8 cellular contexts compared by ENCODE assay signal in the genomic region with DNA sequence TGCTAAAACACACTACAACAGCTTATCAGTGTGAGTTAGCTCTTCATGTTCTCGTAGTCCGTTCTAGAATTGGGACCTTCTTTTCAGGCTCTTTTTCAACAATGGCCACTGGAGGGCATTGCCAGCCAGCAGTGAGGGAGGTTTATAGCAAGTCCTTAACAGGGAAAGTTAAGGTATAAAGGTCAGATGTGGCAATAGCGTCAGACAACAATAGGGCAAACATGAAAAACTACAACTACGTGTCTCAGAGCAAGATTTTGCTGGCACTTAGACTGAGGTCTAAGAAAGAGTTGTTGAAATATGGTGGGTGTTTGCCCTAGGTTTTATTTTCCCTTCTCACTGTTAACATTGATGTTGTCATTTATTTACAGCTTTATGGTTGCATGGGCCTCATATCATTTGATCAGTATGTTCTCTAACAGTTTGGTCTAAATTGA.
DNase-seq lines count a peak whose midpoint lies in the region; ATAC-seq, FAIRE-seq and TF ChIP-seq lines count a peak whose summit lies in the region.

No MANE protein-coding gene starts in this region.

- ATAC-seq in GM19467 (IDR thresholded peaks at IDR 0.05; ENCODE audit: unreplicated experiment) (peak; percentile 53), GM12878 (peak; percentile 73), left colon (peak; percentile 100), GM19328 (IDR thresholded peaks at IDR 0.05; ENCODE audit: unreplicated experiment) (no peak), GM18870 (IDR thresholded peaks at IDR 0.05; ENCODE audit: unreplicated experiment) (no peak)

- BruUV-seq in GM12878 (replicated peaks; lab: Mats Ljungman, UMichigan), result no TSS peak

- in situ Hi-C loops in GM12878 (cut with MboI), result no loop called here

- H3K4me1 ChIP-seq in GM12878 (ENCODE audit: control insufficient read depth, insufficient read depth, low read length), result no peaks in the 10 kb centered on the region

- TF ChIP-seq CTCF in C4-2B (conservative IDR thresholded peaks at IDR 0.05), result peak; percentile 98
- peak; percentile 45 to 47 (median 47) for TF ChIP-seq CTCF in GM12878 (IDR thresholded peaks at IDR 0.05 in 2 of 3, conservative IDR thresholded peaks at IDR 0.05 in 1 of 3; ENCODE audit: control insufficient read depth in 2 of 3, extremely low read depth in 1 of 3, insufficient read depth in 1 of 3, low read depth in 3 of 3, low read length in 3 of 3)

- DNase-seq in NCI-H345 (lab: John Stamatoyannopoulos, UW) (peak; percentile 37), GM12878 (ENCODE audit: low read depth, low spot score) (no peak), left colon (peak; percentile 27 to 28), NCI-H2029 treated with DMSO at 0.1 percent for 48 hours (lab: John Stamatoyannopoulos, UW) (no peak)

- H3K27me3 ChIP-seq in GM12878 (replicated peaks in 1 of 2; ENCODE audit: control insufficient read depth in 2 of 2, insufficient read depth in 2 of 2, low read length in 1 of 2), result no peaks in the 10 kb centered on the region

- WGBS in GM12878 (ENCODE audit: insufficient coverage, insufficient replicate concordance, low lambda C conversion rate, missing lambda C conversion rate), result 1% methylated on average over 4 of the region's 4 CpGs

- no peak overlapping the region for H2AFZ ChIP-seq in GM12878 (ENCODE audit: control insufficient read depth, low read depth, low read length)

- POLR2A ChIA-PET in GM12878 (lab: Charles Lee), result no interaction called here

- no peaks in the 10 kb centered on the region for H4K20me1 ChIP-seq in GM12878 (ENCODE audit: control insufficient read depth, insufficient read depth)

- H3K36me3 ChIP-seq in GM12878 (ENCODE audit: control insufficient read depth in 2 of 2, insufficient read depth in 2 of 2, low read length in 1 of 2), result no peaks in the 10 kb centered on the region

- RAD21 ChIA-PET in GM12878 (lab: Charles Lee; ENCODE audit: unreplicated experiment), result interaction anchor here (0.9 to 2.7 kb wide), 3 partner anchors 48 to 740 kb away, joined by 3 to 13 read pairs (median 5); no protein-coding TSS in a partner anchor

- no peak for TF ChIP-seq EP300 in GM12878 (IDR thresholded peaks at IDR 0.05; ENCODE audit: borderline replicate concordance in 1 of 2, control insufficient read depth in 1 of 2, low read depth in 2 of 2, low read length in 2 of 2)

- CTCF ChIA-PET in GM12878 (lab: Yijun Ruan, JAX), result interaction anchor here (0.7 to 6.8 kb wide), 9 partner anchors 9 to 1726 kb away, joined by 3 to 66 read pairs (median 4); no protein-coding TSS in a partner anchor

- no peak overlapping the region for H3K4me3 ChIP-seq in GM12878

- H3K79me2 ChIP-seq in GM12878 (ENCODE audit: control insufficient read depth, insufficient read depth, low read length), result no peaks in the 10 kb centered on the region

- H3K27ac ChIP-seq in C4-2B (no peak overlapping the region), GM12878 (ENCODE audit: control insufficient read depth, insufficient read depth) (no peak overlapping the region)

- no peak for FAIRE-seq in GM12878 (lab: Jason Lieb, UNC)

- peak; percentile 49 for TF ChIP-seq RAD21 in GM12878 (IDR thresholded peaks at IDR 0.05; ENCODE audit: insufficient read depth, low read depth, low read length)

- no peak for TF ChIP-seq POLR2A in GM12878 (IDR thresholded peaks at IDR 0.05; ENCODE audit: low read depth, low read length)

- H3K4me2 ChIP-seq in GM12878 (ENCODE audit: control insufficient read depth, insufficient read depth), result no peak overlapping the region

- H3K9ac ChIP-seq in GM12878 (ENCODE audit: control insufficient read depth, insufficient read depth, low read length), result no peak overlapping the region

- H3K9me3 ChIP-seq in GM12878 (replicated peaks; ENCODE audit: control insufficient read depth, insufficient read depth, low read length), result no peaks in the 10 kb centered on the region

- intact Hi-C loops in GM12878 (cut with micrococcal nuclease; ENCODE audit: unreplicated experiment) (loop anchor here (5.0 kb wide), 1 partner anchor 351 kb away; no protein-coding TSS in a partner anchor), left colon (cut with DNase I, micrococcal nuclease) (loop anchor here in 1 of 2 donors (5.0 kb wide), 1 partner anchor 351 kb away; no protein-coding TSS in a partner anchor)

- SMC1A ChIA-PET in GM12878 (lab: Charles Lee; ENCODE audit: uncharacterized antibody, unreplicated experiment), result interaction anchor here (0.6 to 1.2 kb wide), 4 partner anchors 186 to 740 kb away, joined by 3 to 4 read pairs (median 3); no protein-coding TSS in a partner anchor

TF ChIP-seq in GM12878, 131 proteins besides CTCF, POLR2A, EP300 and RAD21:
- TF ChIP-seq CBX5 (IDR thresholded peaks at IDR 0.05; ENCODE audit: low read depth), result no peak
- TF ChIP-seq, protein P1, sequence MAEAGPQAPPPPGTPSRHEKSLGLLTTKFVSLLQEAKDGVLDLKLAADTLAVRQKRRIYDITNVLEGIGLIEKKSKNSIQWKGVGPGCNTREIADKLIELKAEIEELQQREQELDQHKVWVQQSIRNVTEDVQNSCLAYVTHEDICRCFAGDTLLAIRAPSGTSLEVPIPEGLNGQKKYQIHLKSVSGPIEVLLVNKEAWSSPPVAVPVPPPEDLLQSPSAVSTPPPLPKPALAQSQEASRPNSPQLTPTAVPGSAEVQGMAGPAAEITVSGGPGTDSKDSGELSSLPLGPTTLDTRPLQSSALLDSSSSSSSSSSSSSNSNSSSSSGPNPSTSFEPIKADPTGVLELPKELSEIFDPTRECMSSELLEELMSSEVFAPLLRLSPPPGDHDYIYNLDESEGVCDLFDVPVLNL (IDR thresholded peaks at IDR 0.05; ENCODE audit: low read depth, low read length), result no peak
- no peak for TF ChIP-seq JUNB (IDR thresholded peaks at IDR 0.05)
- no peak for TF ChIP-seq NBN (IDR thresholded peaks at IDR 0.05)
- TF ChIP-seq, protein P2, sequence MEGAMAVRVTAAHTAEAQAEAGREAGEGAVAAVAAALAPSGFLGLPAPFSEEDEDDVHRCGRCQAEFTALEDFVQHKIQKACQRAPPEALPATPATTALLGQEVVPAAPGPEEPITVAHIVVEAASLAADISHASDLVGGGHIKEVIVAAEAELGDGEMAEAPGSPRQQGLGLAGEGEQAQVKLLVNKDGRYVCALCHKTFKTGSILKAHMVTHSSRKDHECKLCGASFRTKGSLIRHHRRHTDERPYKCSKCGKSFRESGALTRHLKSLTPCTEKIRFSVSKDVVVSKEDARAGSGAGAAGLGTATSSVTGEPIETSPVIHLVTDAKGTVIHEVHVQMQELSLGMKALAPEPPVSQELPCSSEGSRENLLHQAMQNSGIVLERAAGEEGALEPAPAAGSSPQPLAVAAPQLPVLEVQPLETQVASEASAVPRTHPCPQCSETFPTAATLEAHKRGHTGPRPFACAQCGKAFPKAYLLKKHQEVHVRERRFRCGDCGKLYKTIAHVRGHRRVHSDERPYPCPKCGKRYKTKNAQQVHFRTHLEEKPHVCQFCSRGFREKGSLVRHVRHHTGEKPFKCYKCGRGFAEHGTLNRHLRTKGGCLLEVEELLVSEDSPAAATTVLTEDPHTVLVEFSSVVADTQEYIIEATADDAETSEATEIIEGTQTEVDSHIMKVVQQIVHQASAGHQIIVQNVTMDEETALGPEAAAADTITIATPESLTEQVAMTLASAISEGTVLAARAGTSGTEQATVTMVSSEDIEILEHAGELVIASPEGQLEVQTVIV (IDR thresholded peaks at IDR 0.05; ENCODE audit: borderline replicate concordance, partially characterized antibody), result no peak
- TF ChIP-seq CHD4 (IDR thresholded peaks at IDR 0.05), result no peak
- no peak for TF ChIP-seq SMARCA5 (IDR thresholded peaks at IDR 0.05)
- TF ChIP-seq ATF7 (IDR thresholded peaks at IDR 0.05; ENCODE audit: low read depth), result no peak
- no peak for TF ChIP-seq ZNF24 (IDR thresholded peaks at IDR 0.05)
- no peak for TF ChIP-seq TAF1 (IDR thresholded peaks at IDR 0.05; ENCODE audit: borderline replicate concordance, low read depth, low read length)
- TF ChIP-seq, protein P3, sequence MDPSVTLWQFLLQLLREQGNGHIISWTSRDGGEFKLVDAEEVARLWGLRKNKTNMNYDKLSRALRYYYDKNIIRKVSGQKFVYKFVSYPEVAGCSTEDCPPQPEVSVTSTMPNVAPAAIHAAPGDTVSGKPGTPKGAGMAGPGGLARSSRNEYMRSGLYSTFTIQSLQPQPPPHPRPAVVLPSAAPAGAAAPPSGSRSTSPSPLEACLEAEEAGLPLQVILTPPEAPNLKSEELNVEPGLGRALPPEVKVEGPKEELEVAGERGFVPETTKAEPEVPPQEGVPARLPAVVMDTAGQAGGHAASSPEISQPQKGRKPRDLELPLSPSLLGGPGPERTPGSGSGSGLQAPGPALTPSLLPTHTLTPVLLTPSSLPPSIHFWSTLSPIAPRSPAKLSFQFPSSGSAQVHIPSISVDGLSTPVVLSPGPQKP (IDR thresholded peaks at IDR 0.05; ENCODE audit: low read depth, low read length), result no peak
- TF ChIP-seq, protein P4, sequence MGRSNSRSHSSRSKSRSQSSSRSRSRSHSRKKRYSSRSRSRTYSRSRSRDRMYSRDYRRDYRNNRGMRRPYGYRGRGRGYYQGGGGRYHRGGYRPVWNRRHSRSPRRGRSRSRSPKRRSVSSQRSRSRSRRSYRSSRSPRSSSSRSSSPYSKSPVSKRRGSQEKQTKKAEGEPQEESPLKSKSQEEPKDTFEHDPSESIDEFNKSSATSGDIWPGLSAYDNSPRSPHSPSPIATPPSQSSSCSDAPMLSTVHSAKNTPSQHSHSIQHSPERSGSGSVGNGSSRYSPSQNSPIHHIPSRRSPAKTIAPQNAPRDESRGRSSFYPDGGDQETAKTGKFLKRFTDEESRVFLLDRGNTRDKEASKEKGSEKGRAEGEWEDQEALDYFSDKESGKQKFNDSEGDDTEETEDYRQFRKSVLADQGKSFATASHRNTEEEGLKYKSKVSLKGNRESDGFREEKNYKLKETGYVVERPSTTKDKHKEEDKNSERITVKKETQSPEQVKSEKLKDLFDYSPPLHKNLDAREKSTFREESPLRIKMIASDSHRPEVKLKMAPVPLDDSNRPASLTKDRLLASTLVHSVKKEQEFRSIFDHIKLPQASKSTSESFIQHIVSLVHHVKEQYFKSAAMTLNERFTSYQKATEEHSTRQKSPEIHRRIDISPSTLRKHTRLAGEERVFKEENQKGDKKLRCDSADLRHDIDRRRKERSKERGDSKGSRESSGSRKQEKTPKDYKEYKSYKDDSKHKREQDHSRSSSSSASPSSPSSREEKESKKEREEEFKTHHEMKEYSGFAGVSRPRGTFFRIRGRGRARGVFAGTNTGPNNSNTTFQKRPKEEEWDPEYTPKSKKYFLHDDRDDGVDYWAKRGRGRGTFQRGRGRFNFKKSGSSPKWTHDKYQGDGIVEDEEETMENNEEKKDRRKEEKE (IDR thresholded peaks at IDR 0.05), result no peak
- TF ChIP-seq FOXM1 (IDR thresholded peaks at IDR 0.05; ENCODE audit: low read depth, low read length), result no peak
TF ChIP-seq in GM12878: peak in this region for 0.

Comparison
In these comparisons a context has a peak if more than half of its experiments do, and no peak if none do; other contexts are left out.
1. ATAC-seq: peak in GM19467 (single experiment), GM12878 (single experiment) and left colon (single experiment); none in GM19328 (single experiment) and GM18870 (single experiment).
2. DNase-seq: peak in NCI-H345 (single experiment) and left colon (2 of 2); none in GM12878 (single experiment) and NCI-H2029 treated with DMSO at 0.1 percent for 48 hours (single experiment).